In genomic region chr22:36296690-36297089, GRCh38 we compare ENCODE assay signal across 2 cellular contexts.
TF ChIP-seq lines count a peak whose summit lies in the region.

No MANE protein-coding gene starts in this region.

TF ChIP-seq in HepG2, 621 proteins besides CTCF, POLR2A, EP300 and RAD21:
- TF ChIP-seq JDP2 (CRISPR knock-in tag; IDR thresholded peaks at IDR 0.05; ENCODE audit: borderline replicate concordance) (no peak), AGO2 (optimal IDR thresholded peaks at IDR 0.05; ENCODE audit: low read depth, low read length) (peak; percentile 29)

TF ChIP-seq in K562, 482 proteins besides CTCF, POLR2A, EP300 and RAD21:
- TF ChIP-seq POLR2G (IDR thresholded peaks at IDR 0.05; ENCODE audit: low read depth, low read length) = peak; percentile 40; the same call in 1 of the 2 replicates
- TF ChIP-seq ZNF780A (CRISPR knock-in tag; IDR thresholded peaks at IDR 0.05) = no peak
- no peak for TF ChIP-seq FOXK2 (conservative IDR thresholded peaks at IDR 0.05 in 1 of 2, IDR thresholded peaks at IDR 0.05 in 1 of 2; ENCODE audit: low read depth in 2 of 2)
- TF ChIP-seq NCOR1 (IDR thresholded peaks at IDR 0.05) = no peak
- no peak for TF ChIP-seq NR1H2 (CRISPR knock-in tag; IDR thresholded peaks at IDR 0.05)
- no peak for TF ChIP-seq KAT8 (IDR thresholded peaks at IDR 0.05; ENCODE audit: low read depth)
- no peak for TF ChIP-seq KDM5B (IDR thresholded peaks at IDR 0.05; ENCODE audit: insufficient replicate concordance, low read depth, low read length)
TF ChIP-seq in K562: peak in this region for 1.
